Comparison of ENCODE assay signal across 17 cellular contexts in the genomic region with DNA sequence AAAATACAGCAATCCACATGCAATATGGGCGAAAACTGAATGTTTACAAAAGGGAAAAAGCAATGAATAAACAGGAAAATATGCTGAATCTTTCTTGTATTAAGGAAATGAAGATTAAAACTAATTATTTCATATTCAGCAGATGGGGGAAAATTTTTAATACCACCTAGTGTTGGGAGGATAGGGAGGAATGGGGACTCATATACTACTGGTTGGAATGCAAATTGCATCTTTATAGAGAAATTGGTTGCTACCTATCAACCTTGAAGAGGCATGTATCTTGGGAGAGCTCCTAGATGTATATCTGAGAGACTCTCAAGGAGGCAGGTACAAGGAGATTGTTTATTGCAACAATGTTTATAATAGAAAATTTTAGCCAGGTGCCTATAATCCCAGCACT.
DNase-seq lines count a peak whose midpoint lies in the region; ATAC-seq and TF ChIP-seq lines count a peak whose summit lies in the region.
"Had no signal": no experiment of that assay in that cellular context is flagged by ENCODE, and none has a peak within 500 bp of the region (broad histone marks: within the 10 kb centered on the region; RNA-seq: fewer than 3 reads in every experiment).

No MANE protein-coding gene starts in this region.

- TF ChIP-seq CTCF in BE2C (IDR thresholded peaks at IDR 0.05; ENCODE audit: low read depth, low read length) (0 out of 2 replicates have a peak, but pooled peaks have one; percentile 9), HFFc6 (IDR thresholded peaks at IDR 0.05) (peak; percentile 38), endodermal cell (conservative IDR thresholded peaks at IDR 0.05) (peak; percentile 56), mesothelial cell of epicardium (IDR thresholded peaks at IDR 0.05; ENCODE audit: unreplicated experiment) (peak; percentile 29), GM13976 (IDR thresholded peaks at IDR 0.05; ENCODE audit: borderline replicate concordance, control extremely low read depth, extremely low read depth, insufficient read depth, missing control alignments) (no peak)

- no peak overlapping the region for H3K9ac ChIP-seq in endodermal cell (ENCODE audit: extremely low read depth, low read length, poor library complexity, severe bottlenecking)
- H3K9ac ChIP-seq: GM23248, KMS-11 had no signal

- no peak for ATAC-seq in GM21515 (IDR thresholded peaks at IDR 0.05; ENCODE audit: unreplicated experiment)
- ATAC-seq in left ventricle myocardium superior = no peak

- H3K4me3 Mint-ChIP-seq in HFFc6 (no peak overlapping the region), endodermal cell (no peak overlapping the region), mesothelial cell of epicardium (no peak overlapping the region)
- H3K4me3 Mint-ChIP-seq: CD4-positive, alpha-beta memory T cell had no signal

- intact Hi-C loops in left ventricle myocardium superior (cut with micrococcal nuclease) = no loop called here

- in situ Hi-C loops in G401 (cut with HindIII; ENCODE audit: low sequenced_read_pairs) (no loop called here), GM13976 (cut with MboI; ENCODE audit: low sequenced_read_pairs, unreplicated experiment) (no loop called here)

- H3K36me3 ChIP-seq in BE2C (no peaks in the 10 kb centered on the region), endodermal cell (ENCODE audit: control insufficient read depth, insufficient read depth, low read length) (no peaks in the 10 kb centered on the region)

- WGBS in endodermal cell (ENCODE audit: insufficient coverage in 1 of 2, insufficient read length in 1 of 2), 2 experiments = 91% methylated on average over 1 of the region's 1 CpG; no CpG with 5 or more reads in 1 of the 2 experiments

- no peaks in the 10 kb centered on the region for H3K36me3 Mint-ChIP-seq in HFFc6 (ENCODE audit: low read depth)
- no peaks in the 10 kb centered on the region for H3K36me3 Mint-ChIP-seq in endodermal cell (ENCODE audit: low read depth)
- no peaks in the 10 kb centered on the region for H3K36me3 Mint-ChIP-seq in mesothelial cell of epicardium
- H3K36me3 Mint-ChIP-seq: CD4-positive, alpha-beta memory T cell had no signal

- DNase-seq in BE2C = no peak
- no peak for DNase-seq in HFFc6
- no peak for DNase-seq in endodermal cell
- no peak for DNase-seq in mesothelial cell of epicardium (ENCODE audit: low spot score in 2 of 2, unreplicated experiment in 2 of 2)
- no peak for DNase-seq in G401 (ENCODE audit: low spot score)
- DNase-seq in left ventricle myocardium superior = no peak
- DNase-seq in GM13976 (ENCODE audit: low spot score) = no peak
- DNase-seq: AML-193; CD4-positive, alpha-beta memory T cell; GM23248; NCI-H1105; NCI-H1694 treated with DMSO at 0.1 percent for 48 hours; NCI-H446 had no signal

- H3K9me3 Mint-ChIP-seq in HFFc6 (no peaks in the 10 kb centered on the region), endodermal cell (no peaks in the 10 kb centered on the region), mesothelial cell of epicardium (no peaks in the 10 kb centered on the region)

- no peak overlapping the region for H3K27ac ChIP-seq in endodermal cell (ENCODE audit: low read depth, low read length)
- H3K27ac ChIP-seq: A549, GM23248, HL-60, KMS-11 had no signal

- H3K27me3 ChIP-seq in BE2C (no peaks in the 10 kb centered on the region), endodermal cell (ENCODE audit: control insufficient read depth, insufficient read depth, low read length, poor library complexity, severe bottlenecking) (no peaks in the 10 kb centered on the region)

- H3K4me1 Mint-ChIP-seq in HFFc6 (ENCODE audit: low read depth) = no peaks in the 10 kb centered on the region
- peaks cover 5% of the 10 kb centered on the region for H3K4me1 Mint-ChIP-seq in endodermal cell
- H3K4me1 Mint-ChIP-seq in mesothelial cell of epicardium = peaks cover 6% of the 10 kb centered on the region

- no peak overlapping the region for H3K4me3 ChIP-seq in BE2C (ENCODE audit: low read depth, low read length)
- no peak overlapping the region for H3K4me3 ChIP-seq in endodermal cell (ENCODE audit: low read length)
- H3K4me3 ChIP-seq: A549, GM23248 had no signal

- H3K4me1 ChIP-seq in BE2C (no peaks in the 10 kb centered on the region), endodermal cell (ENCODE audit: control insufficient read depth, insufficient read depth, low read length) (peaks cover 4% of the 10 kb centered on the region)
- H3K4me1 ChIP-seq: A549 had no signal

- no peaks in the 10 kb centered on the region for H3K9me3 ChIP-seq in BE2C
- H3K9me3 ChIP-seq in endodermal cell (ENCODE audit: control insufficient read depth, low read length) = no peaks in the 10 kb centered on the region
- H3K9me3 ChIP-seq: A549 had no signal

- H3K27ac Mint-ChIP-seq in HFFc6 (no peak overlapping the region), endodermal cell (no peak overlapping the region), mesothelial cell of epicardium (no peak overlapping the region)

- H3K27me3 Mint-ChIP-seq in HFFc6 (ENCODE audit: insufficient read depth) = peaks cover 11% of the 10 kb centered on the region
- no peaks in the 10 kb centered on the region for H3K27me3 Mint-ChIP-seq in endodermal cell (ENCODE audit: insufficient read depth)
- no peaks in the 10 kb centered on the region for H3K27me3 Mint-ChIP-seq in mesothelial cell of epicardium (ENCODE audit: low read depth)
